Comparison of ENCODE assay signal across 8 cellular contexts in genomic region chr16:85396879-85397871, GRCh38.
DNase-seq lines count a peak whose midpoint lies in the region; ATAC-seq and TF ChIP-seq lines count a peak whose summit lies in the region.

No MANE protein-coding gene starts in this region.

- H3K36me3 ChIP-seq in psoas muscle (ENCODE audit: insufficient read depth in 1 of 2, low read depth in 1 of 2), result no peaks in the 10 kb centered on the region

- peak; percentile 71 for DNase-seq in HPDE6-E6E7 (ENCODE audit: extremely low spot score)
- peak in 7 of 10 donors; percentile 2 to 42 (median 24) for DNase-seq in dorsolateral prefrontal cortex
- DNase-seq in psoas muscle, result peak; percentile 11 to 39
- no peak for DNase-seq in NCI-H1105 treated with DMSO at 0.1 percent for 48 hours (lab: John Stamatoyannopoulos, UW)
- DNase-seq in activated CD4-positive, alpha-beta T cell treated with anti-CD3 and anti-CD28 coated beads, Interleukin-2, amount 50 U/mL, for 48 hours, result no peak
- no peak for DNase-seq in midbrain (lab: John Stamatoyannopoulos, UW)

- no peaks in the 10 kb centered on the region for H3K9me3 ChIP-seq in psoas muscle

- ATAC-seq in psoas muscle, result no peak
- no peak for ATAC-seq in HG03378 (IDR thresholded peaks at IDR 0.05; ENCODE audit: unreplicated experiment)

- intact Hi-C loops in dorsolateral prefrontal cortex (cut with DNase I), result loop anchor here in 1 of 2 donors (2.0 kb wide), 1 partner anchor 18 kb away; no protein-coding TSS in a partner anchor
- intact Hi-C loops in psoas muscle (cut with DNase I), result no loop called here

- H3K4me3 ChIP-seq in dorsolateral prefrontal cortex (no peak overlapping the region), psoas muscle (no peak overlapping the region)

- H3K4me1 ChIP-seq in psoas muscle, result peaks cover 13% of the 10 kb centered on the region

- 90 to 93% (median 93%) methylated on average over 21 to 25 of the region's 25 CpGs for WGBS in psoas muscle, 3 donors

- H3K27me3 ChIP-seq in dorsolateral prefrontal cortex (no peaks in the 10 kb centered on the region), psoas muscle (ENCODE audit: insufficient read depth in 3 of 3, low read length in 2 of 3) (no peaks in the 10 kb centered on the region)

- peak; percentile 28; the same call in 1 of the 2 replicates for TF ChIP-seq CTCF in GM12874 (IDR thresholded peaks at IDR 0.05; ENCODE audit: insufficient read depth, low read depth, low read length)
- TF ChIP-seq CTCF in dorsolateral prefrontal cortex (IDR thresholded peaks at IDR 0.05 in 54 of 56, conservative IDR thresholded peaks at IDR 0.05 in 2 of 56; ENCODE audit: low read depth in 1 of 56, partially characterized antibody in 56 of 56), result no peak
- TF ChIP-seq CTCF in psoas muscle (IDR thresholded peaks at IDR 0.05), result no peak

- H3K27ac ChIP-seq in dorsolateral prefrontal cortex, result no peak overlapping the region
- no peak overlapping the region for H3K27ac ChIP-seq in psoas muscle

Comparison
In these comparisons a context has a peak if more than half of its experiments do, and no peak if none do; other contexts are left out.
1. DNase-seq: peak in HPDE6-E6E7 (single experiment), dorsolateral prefrontal cortex (7 of 10) and psoas muscle (2 of 2); none in NCI-H1105 treated with DMSO at 0.1 percent for 48 hours (single experiment), activated CD4-positive, alpha-beta T cell treated with anti-CD3 and anti-CD28 coated beads, Interleukin-2, amount 50 U/mL, for 48 hours (0 of 2) and midbrain (single experiment).